ENCODE assay signal across 20 cellular contexts in genomic region chr2:232886176-232886575, GRCh38. TPM values are rescaled to one million over a fixed set of nuclear protein-coding genes. Genes with fewer than 3 reads are reported as not detected.
"Had no signal": no experiment of that assay in that cellular context is flagged by ENCODE, and none has a peak within 500 bp of the region (broad histone marks: within the 10 kb centered on the region; RNA-seq: fewer than 3 reads in every experiment).

No MANE protein-coding gene starts in this region.

- H3K4me1 ChIP-seq: ascending aorta, colonic mucosa had no signal

- H3K4me3 Mint-ChIP-seq: activated naive CD8-positive, alpha-beta T cell treated with anti-CD3 and anti-CD28 coated beads, Interleukin-2, amount 50 U/mL, for 24 hours; activated T-cell treated with anti-CD3 and anti-CD28 coated beads, Interleukin-2, amount 50 U/mL, for 4 hours; stimulated activated naive CD8-positive, alpha-beta T cell treated with anti-CD3 and anti-CD28 coated beads, Interleukin-15, Interleukin-2, amounts not matched to agents 100 ng/mL and 50 ng/mL, for 24 hours; T-helper 2 cell treated with Interferon-gamma antibody and Interleukin-4, amounts not matched to agents 5 μg/mL and 100 μg/mL, for 36 hours had no signal

- H3K4me3 ChIP-seq: ascending aorta, cardiac muscle cell, colonic mucosa, heart left ventricle, sigmoid colon, vagina had no signal

- H3K9me3 ChIP-seq: ascending aorta, colonic mucosa, heart left ventricle, sigmoid colon, vagina had no signal

- H3K36me3 ChIP-seq: ascending aorta, cardiac muscle cell, colonic mucosa, heart left ventricle, sigmoid colon, vagina had no signal

- H3K27me3 ChIP-seq: ascending aorta, cardiac muscle cell, colonic mucosa, vagina had no signal

- H3K9me3 Mint-ChIP-seq: activated naive CD8-positive, alpha-beta T cell treated with anti-CD3 and anti-CD28 coated beads, Interleukin-2, amount 50 U/mL, for 24 hours; activated T-cell treated with anti-CD3 and anti-CD28 coated beads, Interleukin-2, amount 50 U/mL, for 4 hours; stimulated activated naive CD8-positive, alpha-beta T cell treated with anti-CD3 and anti-CD28 coated beads, Interleukin-15, Interleukin-2, amounts not matched to agents 100 ng/mL and 50 ng/mL, for 24 hours; T-helper 2 cell treated with Interferon-gamma antibody and Interleukin-4, amounts not matched to agents 5 μg/mL and 100 μg/mL, for 36 hours had no signal

- H3K4me1 Mint-ChIP-seq: activated naive CD8-positive, alpha-beta T cell treated with anti-CD3 and anti-CD28 coated beads, Interleukin-2, amount 50 U/mL, for 24 hours had no signal

- DNase-seq: activated CD4-positive, alpha-beta T cell treated with anti-CD3 and anti-CD28 coated beads, Interleukin-2, amount 50 U/mL, for 4 hours; activated gamma-delta T cell treated with Interleukin-2 at 50 U/mL for 16 hours; activated naive CD8-positive, alpha-beta T cell treated with anti-CD3 and anti-CD28 coated beads, Interleukin-2, amount 50 U/mL, for 24 hours; activated T-cell treated with anti-CD3 and anti-CD28 coated beads, Interleukin-2, amount 50 U/mL, for 4 hours; effector CD4-positive, alpha-beta T cell; heart left ventricle; left ventricle myocardium superior; sigmoid colon; stimulated activated CD4-positive, alpha-beta T cell treated with anti-CD3 and anti-CD28 coated beads, Interleukin-4, amount 100 ng/mL, for 1 hour; stimulated activated CD8-positive, alpha-beta memory T cell treated with anti-CD3 and anti-CD28 coated beads, Interleukin-4, amount 100 ng/mL, for 48 hours had no signal

- H3K27ac ChIP-seq: ascending aorta, cardiac muscle cell, colonic mucosa, heart left ventricle, sigmoid colon, vagina had no signal

- H3K27ac Mint-ChIP-seq: activated naive CD8-positive, alpha-beta T cell treated with anti-CD3 and anti-CD28 coated beads, Interleukin-2, amount 50 U/mL, for 24 hours; progenitor cell of endocrine pancreas; stimulated activated naive CD8-positive, alpha-beta T cell treated with anti-CD3 and anti-CD28 coated beads, Interleukin-15, Interleukin-2, amounts not matched to agents 100 ng/mL and 50 ng/mL, for 24 hours; T-helper 2 cell treated with Interferon-gamma antibody and Interleukin-4, amounts not matched to agents 5 μg/mL and 100 μg/mL, for 36 hours had no signal

- ATAC-seq: activated CD4-positive, CD25-positive, alpha-beta regulatory T cell treated with anti-CD3 and anti-CD28 coated beads, Interleukin-2, amount 50 U/mL, for 24 hours; activated naive CD8-positive, alpha-beta T cell treated with anti-CD3 and anti-CD28 coated beads, Interleukin-2, amount 50 U/mL, for 24 hours; activated T-cell treated with anti-CD3 and anti-CD28 coated beads, Interleukin-2, amount 50 U/mL, for 4 hours; heart left ventricle; left ventricle myocardium superior had no signal

- FAIRE-seq: frontal cortex, islet of Langerhans had no signal

RNA-seq across cellular contexts. Expression of gene SNORC, which starts 16.1 kb away (rescaled TPM):
- total RNA-seq: ascending aorta, vagina had no signal
